ENCODE assay signal across 17 cellular contexts in genomic region chr10:4291995-4292394, GRCh38.
DNase-seq lines count a peak whose midpoint lies in the region; ATAC-seq and TF ChIP-seq lines count a peak whose summit lies in the region.
"Had no signal": no experiment of that assay in that cellular context is flagged by ENCODE, and none has a peak within 500 bp of the region (broad histone marks: within the 10 kb centered on the region; RNA-seq: fewer than 3 reads in every experiment).

No MANE protein-coding gene starts in this region.

- peaks cover 0 to 19% (median 8%) of the 10 kb centered on the region in 4 donors for H3K4me1 ChIP-seq in esophagus muscularis mucosa
- H3K4me1 ChIP-seq in tibial artery: peaks cover 0 to 18% (median 4%) of the 10 kb centered on the region in 4 donors
- H3K4me1 ChIP-seq: BLaER1 treated with 17β-estradiol and CSF1 and Interleukin-3, amounts not matched to agents 10 nM and 100 nM had no signal

- 60% methylated on average over 6 of the region's 6 CpGs for WGBS in esophagus muscularis mucosa
- WGBS in lower leg skin, 2 donors: 39 to 44% methylated on average over 6 of the region's 6 CpGs

- TF ChIP-seq CTCF in esophagus muscularis mucosa (IDR thresholded peaks at IDR 0.05): no peak
- TF ChIP-seq CTCF in lower leg skin (IDR thresholded peaks at IDR 0.05): no peak
- TF ChIP-seq CTCF in tibial artery (IDR thresholded peaks at IDR 0.05): no peak
- no peak for TF ChIP-seq CTCF in glutamatergic neuron (IDR thresholded peaks at IDR 0.05; ENCODE audit: partially characterized antibody, unreplicated experiment)

- H3K9me3 Mint-ChIP-seq in glutamatergic neuron (ENCODE audit: unreplicated experiment): peaks cover 2% of the 10 kb centered on the region
- H3K9me3 Mint-ChIP-seq: CD8-positive, alpha-beta memory T cell had no signal

- TF ChIP-seq EP300 in esophagus muscularis mucosa (IDR thresholded peaks at IDR 0.05): no peak

- no peak for TF ChIP-seq POLR2A in esophagus muscularis mucosa (IDR thresholded peaks at IDR 0.05; ENCODE audit: low read depth)
- no peak for TF ChIP-seq POLR2A in lower leg skin (IDR thresholded peaks at IDR 0.05)

- H3K27me3 ChIP-seq in esophagus muscularis mucosa (no peaks in the 10 kb centered on the region), tibial artery (no peaks in the 10 kb centered on the region)
- H3K27me3 ChIP-seq: BLaER1 treated with 17β-estradiol and CSF1 and Interleukin-3, amounts not matched to agents 10 nM and 100 nM had no signal

- H3K36me3 ChIP-seq in esophagus muscularis mucosa (no peaks in the 10 kb centered on the region), tibial artery (no peaks in the 10 kb centered on the region)
- H3K36me3 ChIP-seq: BLaER1 treated with 17β-estradiol and CSF1 and Interleukin-3, amounts not matched to agents 10 nM and 100 nM had no signal

- H3K4me3 ChIP-seq in esophagus muscularis mucosa: no peak overlapping the region
- H3K4me3 ChIP-seq in lower leg skin (ENCODE audit: low read depth, poor library complexity, severe bottlenecking): no peak overlapping the region
- H3K4me3 ChIP-seq in tibial artery: no peak overlapping the region
- H3K4me3 ChIP-seq: BLaER1 treated with 17β-estradiol and CSF1 and Interleukin-3, amounts not matched to agents 10 nM and 100 nM; PC-9 had no signal

- peak; percentile 65 for ATAC-seq in Right ventricle myocardium superior (ENCODE audit: poor library complexity)
- ATAC-seq in HG02763 (IDR thresholded peaks at IDR 0.05; ENCODE audit: unreplicated experiment): no peak

- H3K36me3 Mint-ChIP-seq in glutamatergic neuron (ENCODE audit: unreplicated experiment): no peaks in the 10 kb centered on the region
- H3K36me3 Mint-ChIP-seq: CD8-positive, alpha-beta memory T cell had no signal

- no peaks in the 10 kb centered on the region for H3K9me3 ChIP-seq in esophagus muscularis mucosa
- no peaks in the 10 kb centered on the region for H3K9me3 ChIP-seq in tibial artery
- H3K9me3 ChIP-seq: BLaER1 treated with 17β-estradiol and CSF1 and Interleukin-3, amounts not matched to agents 10 nM and 100 nM had no signal

- H3K27ac Mint-ChIP-seq in glutamatergic neuron (ENCODE audit: unreplicated experiment): no peak overlapping the region
- H3K27ac Mint-ChIP-seq: CD8-positive, alpha-beta memory T cell had no signal

- no peaks in the 10 kb centered on the region for H3K4me1 Mint-ChIP-seq in glutamatergic neuron (ENCODE audit: low read depth, unreplicated experiment)
- H3K4me1 Mint-ChIP-seq: CD8-positive, alpha-beta memory T cell had no signal

- intact Hi-C loops in Right ventricle myocardium superior (cut with DNase I): no loop called here
- intact Hi-C loops in cardiac septum (cut with DNase I): no loop called here
- intact Hi-C loops in esophagus muscularis mucosa (cut with DNase I): no loop called here
- intact Hi-C loops in lower leg skin (cut with DNase I; ENCODE audit: low total_unique reads): no loop called here
- intact Hi-C loops in tibial artery (cut with DNase I; ENCODE audit: low total_unique reads): no loop called here

- peaks cover 4% of the 10 kb centered on the region for H3K27me3 Mint-ChIP-seq in glutamatergic neuron (ENCODE audit: unreplicated experiment)

- H3K4me3 Mint-ChIP-seq in glutamatergic neuron (ENCODE audit: unreplicated experiment): no peak overlapping the region
- H3K4me3 Mint-ChIP-seq: CD8-positive, alpha-beta memory T cell had no signal

- H3K27ac ChIP-seq in esophagus muscularis mucosa (replicated peaks in 1 of 4) (peak overlapping the region in 2 of 4 donors; percentile 4 to 26), tibial artery (peak overlapping the region; percentile 13 to 14)
- H3K27ac ChIP-seq: BLaER1 treated with 17β-estradiol and CSF1 and Interleukin-3, amounts not matched to agents 10 nM and 100 nM; PC-9 had no signal

- DNase-seq in Right ventricle myocardium superior: peak; percentile 51
- DNase-seq in cardiac septum (ENCODE audit: low spot score): no peak
- DNase-seq in esophagus muscularis mucosa (ENCODE audit: extremely low spot score): peak; percentile 53
- peak; percentile 60 to 81 for DNase-seq in lower leg skin (ENCODE audit: low spot score in 2 of 2)
- peak in 1 of 2 donors; percentile 68 for DNase-seq in tibial artery
- no peak for DNase-seq in glutamatergic neuron
- DNase-seq in globus pallidus (ENCODE audit: low spot score): no peak
- DNase-seq: CD8-positive, alpha-beta memory T cell; DMS79; MM.1S; NCI-H1092 treated with DMSO at 0.1 percent for 48 hours; NCI-H2081 treated with DMSO at 0.1 percent for 48 hours; NCI-H510A; NCI-H82; PC-9 had no signal

Comparison
In these comparisons a context has a peak if more than half of its experiments do, and no peak if none do; other contexts are left out.
1. DNase-seq: peak in Right ventricle myocardium superior (single experiment), esophagus muscularis mucosa (single experiment) and lower leg skin (2 of 2); none in cardiac septum (single experiment), glutamatergic neuron (single experiment) and globus pallidus (single experiment).